17 cellular contexts compared by ENCODE assay signal in genomic region chrX:103397707-103398106, GRCh38. TPM values are rescaled to one million over a fixed set of nuclear protein-coding genes. Genes with fewer than 3 reads are reported as not detected.
DNase-seq lines count a peak whose midpoint lies in the region; ATAC-seq and TF ChIP-seq lines count a peak whose summit lies in the region.
"Had no signal": no experiment of that assay in that cellular context is flagged by ENCODE, and none has a peak within 500 bp of the region (broad histone marks: within the 10 kb centered on the region; RNA-seq: fewer than 3 reads in every experiment).

No MANE protein-coding gene starts in this region.

- CTCF ChIA-PET in HCT116 (lab: Charles Lee) = no interaction called here

- TF ChIP-seq RAD21 in HCT116 (IDR thresholded peaks at IDR 0.05; ENCODE audit: low read depth) = no peak

- POLR2A ChIA-PET in HCT116 (lab: Charles Lee) = no interaction called here

- peaks cover 44% of the 10 kb centered on the region for H3K4me1 ChIP-seq in ACC112 (ENCODE audit: control insufficient read depth, insufficient read depth, low read length, unreplicated experiment)
- peaks cover 3 to 20% of the 10 kb centered on the region in 2 experiments; a peak in 2 of 4 replicates for H3K4me1 ChIP-seq in HCT116 (ENCODE audit: control insufficient read depth in 1 of 2, insufficient read depth in 2 of 2, low read length in 2 of 2)
- H3K4me1 ChIP-seq in osteoblast (ENCODE audit: insufficient read depth, low read length) = peaks cover 36% of the 10 kb centered on the region
- H3K4me1 ChIP-seq: Peyer's patch had no signal

- DNase-seq in HCT116 (ENCODE audit: low read depth, low spot score) = no peak
- no peak for DNase-seq in brain microvascular endothelial cell
- no peak for DNase-seq in osteoblast (ENCODE audit: insufficient read length, low spot score, missing footprints)
- no peak for DNase-seq in SIG-M5 treated with dmso at 0.1 percent for 504 hours (lab: John Stamatoyannopoulos, UW; ENCODE audit: unreplicated experiment)
- no peak for DNase-seq in anterior cingulate cortex (lab: John Stamatoyannopoulos, UW)
- DNase-seq in activated gamma-delta T cell (lab: John Stamatoyannopoulos, UW) = no peak
- DNase-seq: ACHN, AML-193, DMS79, H9, NCI-H1105, NCI-H2081, NCI-H446 treated with DMSO at 0.1 percent for 48 hours, Peyer's patch had no signal

- no peak for ATAC-seq in HCT116
- ATAC-seq: Right ventricle myocardium inferior had no signal

- TF ChIP-seq CTCF in HCT116 (IDR thresholded peaks at IDR 0.05 in 2 of 3, conservative IDR thresholded peaks at IDR 0.05 in 1 of 3; ENCODE audit: borderline replicate concordance in 1 of 3, insufficient read depth in 1 of 3, low read depth in 2 of 3, low read length in 2 of 3) = no peak
- no peak for TF ChIP-seq CTCF in brain microvascular endothelial cell (IDR thresholded peaks at IDR 0.05; ENCODE audit: low read depth, low read length, missing control alignments)
- TF ChIP-seq CTCF in osteoblast (IDR thresholded peaks at IDR 0.05; ENCODE audit: extremely low read depth, low read depth, low read length) = no peak

- peak overlapping the region; percentile 99 for H3K27ac ChIP-seq in ACC112 (ENCODE audit: low read depth, low read length)
- H3K27ac ChIP-seq in HCT116 (ENCODE audit: low read depth, low read length) = no peak overlapping the region
- peak overlapping the region; percentile 95 for H3K27ac ChIP-seq in brain microvascular endothelial cell
- H3K27ac ChIP-seq in osteoblast (ENCODE audit: low read depth, low read length) = peak overlapping the region; percentile 92
- H3K27ac ChIP-seq: Peyer's patch, SK-N-MC had no signal

- RAD21 ChIA-PET in HCT116 (lab: Charles Lee; ENCODE audit: low non-redundant PET in 1 of 2, low total read pairs in 2 of 2, uncharacterized antibody in 2 of 2, unreplicated experiment in 2 of 2) = no interaction called here

- no peaks in the 10 kb centered on the region for H3K9me2 ChIP-seq in HCT116 (ENCODE audit: insufficient read depth)

- no TSS peak for BruUV-seq in HCT116 (replicated peaks; lab: Mats Ljungman, UMichigan)

- H3K36me3 ChIP-seq in ACC112 (ENCODE audit: insufficient read depth, low read length) = no peaks in the 10 kb centered on the region
- no peaks in the 10 kb centered on the region for H3K36me3 ChIP-seq in HCT116 (ENCODE audit: control insufficient read depth in 1 of 2, insufficient read depth in 2 of 2, low read length in 2 of 2)
- no peaks in the 10 kb centered on the region for H3K36me3 ChIP-seq in brain microvascular endothelial cell (replicated peaks)
- H3K36me3 ChIP-seq in osteoblast (ENCODE audit: insufficient read depth, low read length) = no peaks in the 10 kb centered on the region
- H3K36me3 ChIP-seq: Peyer's patch had no signal

- H3K27me3 ChIP-seq in ACC112 (ENCODE audit: insufficient read depth, low read length) = no peaks in the 10 kb centered on the region
- no peaks in the 10 kb centered on the region for H3K27me3 ChIP-seq in HCT116 (ENCODE audit: insufficient read depth, low read length)
- no peaks in the 10 kb centered on the region for H3K27me3 ChIP-seq in brain microvascular endothelial cell (replicated peaks)
- no peaks in the 10 kb centered on the region for H3K27me3 ChIP-seq in osteoblast (ENCODE audit: insufficient read depth, low read length)
- H3K27me3 ChIP-seq: Peyer's patch had no signal

- H3K79me2 ChIP-seq in ACC112 (ENCODE audit: control insufficient read depth, insufficient read depth, low read length, unreplicated experiment) (no peaks in the 10 kb centered on the region), HCT116 (ENCODE audit: insufficient read depth, low read length) (no peaks in the 10 kb centered on the region), osteoblast (ENCODE audit: insufficient read depth, low read length) (no peaks in the 10 kb centered on the region)

- no peak overlapping the region for H2AFZ ChIP-seq in ACC112 (ENCODE audit: low read length, unreplicated experiment)
- no peak overlapping the region for H2AFZ ChIP-seq in HCT116 (ENCODE audit: low read depth, low read length, poor library complexity, severe bottlenecking)
- no peak overlapping the region for H2AFZ ChIP-seq in osteoblast (ENCODE audit: low read length)

- H4K20me1 ChIP-seq in HCT116 (ENCODE audit: insufficient read depth) = no peaks in the 10 kb centered on the region
- H4K20me1 ChIP-seq in osteoblast (ENCODE audit: insufficient read depth, low read length) = no peaks in the 10 kb centered on the region

- TF ChIP-seq POLR2A in HCT116 (IDR thresholded peaks at IDR 0.05; ENCODE audit: borderline replicate concordance, extremely low read depth, insufficient read depth, insufficient read length) = no peak

- intact Hi-C loops in HCT116 (cut with micrococcal nuclease) = no loop called here

- in situ Hi-C loops in brain microvascular endothelial cell (cut with HindIII; ENCODE audit: low pct_ligation_motif_present, low sequenced_read_pairs) = no loop called here

- H3K4me2 ChIP-seq in HCT116 (ENCODE audit: low read length) (peak overlapping the region; percentile 55; the same call in 1 of the 2 replicates), osteoblast (ENCODE audit: insufficient read depth, low read length) (no peak overlapping the region)

- 0 out of 2 replicates have a peak overlapping the region, but pooled peaks have one; percentile 21 for H3K4me3 ChIP-seq in ACC112 (ENCODE audit: low read depth, low read length)
- H3K4me3 ChIP-seq in HCT116 (replicated peaks in 1 of 2; ENCODE audit: low read depth in 1 of 2, low read length in 2 of 2) = no peak overlapping the region
- no peak overlapping the region for H3K4me3 ChIP-seq in brain microvascular endothelial cell (ENCODE audit: low read depth, low read length)
- no peak overlapping the region for H3K4me3 ChIP-seq in osteoblast (ENCODE audit: insufficient read depth, low read length)
- H3K4me3 ChIP-seq: Peyer's patch, SK-N-MC had no signal

- H3K9ac ChIP-seq in HCT116 (ENCODE audit: low read length) = no peak overlapping the region

- H3K9me3 ChIP-seq in HCT116 (ENCODE audit: control insufficient read depth in 1 of 2, insufficient read depth in 1 of 2, low read depth in 1 of 2, low read length in 2 of 2) (no peaks in the 10 kb centered on the region), osteoblast (ENCODE audit: low read depth, low read length) (no peaks in the 10 kb centered on the region)
- H3K9me3 ChIP-seq: Peyer's patch had no signal

TF ChIP-seq in HCT116, 20 proteins besides CTCF, POLR2A, EP300 and RAD21:
- TF ChIP-seq TCF7L2 (IDR thresholded peaks at IDR 0.05; ENCODE audit: borderline replicate concordance, extremely low read depth, insufficient read depth, insufficient read length) = no peak
- no peak for TF ChIP-seq ELF1 (IDR thresholded peaks at IDR 0.05; ENCODE audit: borderline replicate concordance, low read depth)
- TF ChIP-seq, protein P1, sequence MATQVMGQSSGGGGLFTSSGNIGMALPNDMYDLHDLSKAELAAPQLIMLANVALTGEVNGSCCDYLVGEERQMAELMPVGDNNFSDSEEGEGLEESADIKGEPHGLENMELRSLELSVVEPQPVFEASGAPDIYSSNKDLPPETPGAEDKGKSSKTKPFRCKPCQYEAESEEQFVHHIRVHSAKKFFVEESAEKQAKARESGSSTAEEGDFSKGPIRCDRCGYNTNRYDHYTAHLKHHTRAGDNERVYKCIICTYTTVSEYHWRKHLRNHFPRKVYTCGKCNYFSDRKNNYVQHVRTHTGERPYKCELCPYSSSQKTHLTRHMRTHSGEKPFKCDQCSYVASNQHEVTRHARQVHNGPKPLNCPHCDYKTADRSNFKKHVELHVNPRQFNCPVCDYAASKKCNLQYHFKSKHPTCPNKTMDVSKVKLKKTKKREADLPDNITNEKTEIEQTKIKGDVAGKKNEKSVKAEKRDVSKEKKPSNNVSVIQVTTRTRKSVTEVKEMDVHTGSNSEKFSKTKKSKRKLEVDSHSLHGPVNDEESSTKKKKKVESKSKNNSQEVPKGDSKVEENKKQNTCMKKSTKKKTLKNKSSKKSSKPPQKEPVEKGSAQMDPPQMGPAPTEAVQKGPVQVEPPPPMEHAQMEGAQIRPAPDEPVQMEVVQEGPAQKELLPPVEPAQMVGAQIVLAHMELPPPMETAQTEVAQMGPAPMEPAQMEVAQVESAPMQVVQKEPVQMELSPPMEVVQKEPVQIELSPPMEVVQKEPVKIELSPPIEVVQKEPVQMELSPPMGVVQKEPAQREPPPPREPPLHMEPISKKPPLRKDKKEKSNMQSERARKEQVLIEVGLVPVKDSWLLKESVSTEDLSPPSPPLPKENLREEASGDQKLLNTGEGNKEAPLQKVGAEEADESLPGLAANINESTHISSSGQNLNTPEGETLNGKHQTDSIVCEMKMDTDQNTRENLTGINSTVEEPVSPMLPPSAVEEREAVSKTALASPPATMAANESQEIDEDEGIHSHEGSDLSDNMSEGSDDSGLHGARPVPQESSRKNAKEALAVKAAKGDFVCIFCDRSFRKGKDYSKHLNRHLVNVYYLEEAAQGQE (IDR thresholded peaks at IDR 0.05; ENCODE audit: low read depth) = no peak
- TF ChIP-seq, protein P2, sequence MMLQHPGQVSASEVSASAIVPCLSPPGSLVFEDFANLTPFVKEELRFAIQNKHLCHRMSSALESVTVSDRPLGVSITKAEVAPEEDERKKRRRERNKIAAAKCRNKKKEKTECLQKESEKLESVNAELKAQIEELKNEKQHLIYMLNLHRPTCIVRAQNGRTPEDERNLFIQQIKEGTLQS (IDR thresholded peaks at IDR 0.05) = no peak
- no peak for TF ChIP-seq YY1 (IDR thresholded peaks at IDR 0.05; ENCODE audit: extremely low read depth, insufficient replicate concordance, low read depth, low read length)
- no peak for TF ChIP-seq CBX3 (IDR thresholded peaks at IDR 0.05; ENCODE audit: low read depth)
- TF ChIP-seq MAX (IDR thresholded peaks at IDR 0.05) = no peak
- no peak for TF ChIP-seq CEBPB (IDR thresholded peaks at IDR 0.05; ENCODE audit: low read depth)
- no peak for TF ChIP-seq ZFX (IDR thresholded peaks at IDR 0.05)
- no peak for TF ChIP-seq FOSL1 (IDR thresholded peaks at IDR 0.05; ENCODE audit: low read depth)
- TF ChIP-seq SRF (IDR thresholded peaks at IDR 0.05; ENCODE audit: low read depth) = no peak
TF ChIP-seq in HCT116: peak in this region for 0.

RNA-seq across cellular contexts. Expression of gene BEX3, which starts 21.4 kb away (rescaled TPM):
- total RNA-seq in HCT116 (2021; ENCODE audit: unreplicated experiment) (86.2 TPM), osteoblast (144 and 150 TPM in 2 replicates)
- 102 and 128 TPM in 2 replicates for polyA plus RNA-seq in HCT116 (2012)

RNA-seq across cellular contexts. Expression of gene TCEAL9, which starts 41.4 kb away (rescaled TPM):
- 28.8 TPM for total RNA-seq in HCT116 (2021; ENCODE audit: unreplicated experiment)
- 16.9 and 18.9 TPM in 2 replicates for polyA plus RNA-seq in HCT116 (2012)
- 96.4 and 110 TPM in 2 replicates for total RNA-seq in osteoblast
